ENCODE assay signal across 3 cellular contexts in the genomic region with DNA sequence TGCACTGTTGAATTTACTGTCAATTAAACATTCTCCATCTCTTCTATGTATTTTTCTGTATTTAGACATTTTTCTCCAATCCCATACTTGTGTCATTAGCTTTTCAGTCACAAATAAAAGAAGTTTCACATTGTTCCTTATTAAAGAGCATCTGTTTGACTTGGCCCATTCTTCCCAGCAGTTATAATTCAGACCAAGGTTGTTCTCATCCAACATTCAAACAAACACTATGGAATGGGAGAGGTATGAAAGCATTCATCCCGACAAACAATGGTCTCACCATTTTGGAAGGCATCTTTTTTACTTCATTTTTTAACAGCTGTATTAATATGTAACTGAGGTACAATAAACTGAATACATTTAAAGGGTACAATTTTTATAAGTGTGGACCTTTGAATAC.
"Had no signal": no experiment of that assay in that cellular context is flagged by ENCODE, and none has a peak within 500 bp of the region (broad histone marks: within the 10 kb centered on the region; RNA-seq: fewer than 3 reads in every experiment).

No MANE protein-coding gene starts in this region.

- ATAC-seq: GM12878 had no signal

- DNase-seq: GDM1, GF-D8 had no signal

- H3K4me3 ChIP-seq: GM12878 had no signal
